Comparison of ENCODE assay signal across 19 cellular contexts in the genomic region with DNA sequence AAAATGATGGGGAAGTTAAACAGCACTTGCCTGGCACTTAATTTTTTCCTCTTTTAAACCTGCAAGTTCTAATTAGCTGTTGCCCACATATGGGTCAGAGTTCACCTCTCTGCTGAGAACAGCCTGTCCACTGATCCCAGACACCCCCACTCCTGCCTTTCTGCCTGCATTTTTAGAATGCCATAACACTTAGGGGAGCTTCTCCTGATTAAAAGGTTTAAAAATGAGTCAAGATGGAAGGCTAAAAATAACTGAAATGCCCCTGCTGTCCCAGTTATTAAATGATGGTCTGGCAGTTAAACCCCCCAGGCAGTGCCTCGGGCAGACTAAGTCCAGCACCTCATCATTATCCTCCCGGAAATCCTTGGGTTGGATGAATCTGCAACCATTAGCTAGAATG.
DNase-seq lines count a peak whose midpoint lies in the region; TF ChIP-seq lines count a peak whose summit lies in the region.
"Had no signal": no experiment of that assay in that cellular context is flagged by ENCODE, and none has a peak within 500 bp of the region (broad histone marks: within the 10 kb centered on the region; RNA-seq: fewer than 3 reads in every experiment).

No MANE protein-coding gene starts in this region.

- H3K14ac ChIP-seq in trophoblast cell (ENCODE audit: low read length): no peak overlapping the region

- no peak for TF ChIP-seq POLR2A in vagina (IDR thresholded peaks at IDR 0.05)

- H4K12ac ChIP-seq in trophoblast cell (ENCODE audit: low read depth, low read length): no peak overlapping the region

- no peaks in the 10 kb centered on the region for H3K79me2 ChIP-seq in trophoblast cell (ENCODE audit: control insufficient read depth, insufficient read depth, low read length, poor library complexity)

- no peak overlapping the region for H4K91ac ChIP-seq in trophoblast cell (ENCODE audit: low read depth, low read length)

- intact Hi-C loops in dorsolateral prefrontal cortex (cut with DNase I) (no loop called here), vagina (cut with DNase I) (no loop called here)

- DNase-seq in ELF-1 (ENCODE audit: low read depth, low spot score): peak; percentile 6
- peak; percentile 4 to 6 for DNase-seq in SJCRH30
- peak; percentile 71 for DNase-seq in kidney glomerular epithelial cell (lab: John Stamatoyannopoulos, UW)
- no peak for DNase-seq in trophoblast cell
- no peak for DNase-seq in type B pancreatic cell (ENCODE audit: extremely low spot score, unreplicated experiment)
- DNase-seq in dorsolateral prefrontal cortex: no peak
- no peak for DNase-seq in vagina (ENCODE audit: extremely low spot score in 2 of 2)
- DNase-seq: DMS79, GM23248, HCEC 1CT, Kasumi-1, MM.1S, NCI-H1092, NCI-H1436 treated with DMSO at 0.1 percent for 48 hours, NCI-H2081 treated with DMSO at 0.1 percent for 48 hours, NCI-H510A, NCI-H774, SHP77 treated with DMSO at 0.1 percent for 48 hours had no signal

- no CpG with 5 or more reads among the region's 2 CpGs for WGBS in trophoblast cell (ENCODE audit: extremely low coverage, insufficient coverage, insufficient read length)

- no peak overlapping the region for H3K27ac Mint-ChIP-seq in type B pancreatic cell

- H3K4me1 ChIP-seq in SJCRH30: 0 out of 2 replicates have a peak, but pooled peaks cover 3% of the 10 kb centered on the region
- peaks cover 3 to 6% of the 10 kb centered on the region in 2 experiments for H3K4me1 ChIP-seq in trophoblast cell (ENCODE audit: control insufficient read depth in 1 of 2, insufficient read depth in 2 of 2, low read length in 2 of 2)
- H3K4me1 ChIP-seq in vagina: no peaks in the 10 kb centered on the region

- H2BK5ac ChIP-seq in trophoblast cell (ENCODE audit: low read depth, low read length, poor library complexity): no peak overlapping the region

- H3K36me3 ChIP-seq in SJCRH30: no peaks in the 10 kb centered on the region
- no peaks in the 10 kb centered on the region for H3K36me3 ChIP-seq in trophoblast cell (ENCODE audit: control insufficient read depth in 1 of 2, insufficient read depth in 2 of 2, low read length in 2 of 2)
- no peaks in the 10 kb centered on the region for H3K36me3 ChIP-seq in vagina

- no peak overlapping the region for H2AK5ac ChIP-seq in trophoblast cell (ENCODE audit: low read length)

- H3K4me3 Mint-ChIP-seq in type B pancreatic cell: no peak overlapping the region
- H3K4me3 Mint-ChIP-seq: CD14-positive monocyte had no signal

- H3K4me1 Mint-ChIP-seq in type B pancreatic cell (ENCODE audit: unreplicated experiment): no peaks in the 10 kb centered on the region
- H3K4me1 Mint-ChIP-seq: CD14-positive monocyte had no signal

- H3K27ac ChIP-seq in SJCRH30: no peak overlapping the region
- peak overlapping the region; percentile 28 for H3K27ac ChIP-seq in trophoblast cell (ENCODE audit: low read depth, low read length)
- H3K27ac ChIP-seq in dorsolateral prefrontal cortex: no peak overlapping the region
- H3K27ac ChIP-seq in vagina: no peak overlapping the region
- H3K27ac ChIP-seq: GM23248 had no signal

- no peak overlapping the region for H3K9ac ChIP-seq in trophoblast cell (ENCODE audit: low read length)
- H3K9ac ChIP-seq: GM23248 had no signal

- no peak overlapping the region for H3K18ac ChIP-seq in trophoblast cell (ENCODE audit: low read length)

- peaks cover 3% of the 10 kb centered on the region for H3K79me1 ChIP-seq in trophoblast cell (ENCODE audit: low read length)

- no peak overlapping the region for H2BK120ac ChIP-seq in trophoblast cell (ENCODE audit: insufficient read depth, low read length, poor library complexity)

- peaks cover 3% of the 10 kb centered on the region for H3K36me3 Mint-ChIP-seq in type B pancreatic cell
- H3K36me3 Mint-ChIP-seq: CD14-positive monocyte had no signal

- no peak overlapping the region for H3K4ac ChIP-seq in trophoblast cell (ENCODE audit: low read depth, low read length)

- H2AFZ ChIP-seq in trophoblast cell (ENCODE audit: insufficient read depth, low read length, poor library complexity): no peak overlapping the region
- H2AFZ ChIP-seq: GM23248 had no signal

- no peak overlapping the region for H2BK12ac ChIP-seq in trophoblast cell (ENCODE audit: low read length)

- H3K23ac ChIP-seq in trophoblast cell (ENCODE audit: low read length): no peak overlapping the region

- H3K27me3 ChIP-seq in SJCRH30: no peaks in the 10 kb centered on the region
- no peaks in the 10 kb centered on the region for H3K27me3 ChIP-seq in trophoblast cell (ENCODE audit: insufficient read depth, low read length)
- peaks cover 0 to 4% (median 0%) of the 10 kb centered on the region in 45 donors for H3K27me3 ChIP-seq in dorsolateral prefrontal cortex
- no peaks in the 10 kb centered on the region for H3K27me3 ChIP-seq in vagina

- H3K9me3 ChIP-seq in SJCRH30 (replicated peaks) (no peaks in the 10 kb centered on the region), trophoblast cell (ENCODE audit: insufficient read depth, low read depth, low read length) (no peaks in the 10 kb centered on the region), vagina (no peaks in the 10 kb centered on the region)

- H3K9me3 Mint-ChIP-seq in type B pancreatic cell: peaks cover 8% of the 10 kb centered on the region

- H4K8ac ChIP-seq in trophoblast cell (ENCODE audit: low read depth, low read length): no peak overlapping the region

- H3K4me2 ChIP-seq in trophoblast cell (ENCODE audit: low read length): no peak overlapping the region

- H3K4me3 ChIP-seq in SJCRH30: no peak overlapping the region
- H3K4me3 ChIP-seq in trophoblast cell (ENCODE audit: low read depth, low read length): no peak overlapping the region
- H3K4me3 ChIP-seq in dorsolateral prefrontal cortex: no peak overlapping the region
- H3K4me3 ChIP-seq in vagina: no peak overlapping the region
- H3K4me3 ChIP-seq: GM23248 had no signal

- TF ChIP-seq CTCF in type B pancreatic cell (conservative IDR thresholded peaks at IDR 0.05) (no peak), dorsolateral prefrontal cortex (IDR thresholded peaks at IDR 0.05 in 54 of 56, conservative IDR thresholded peaks at IDR 0.05 in 2 of 56; ENCODE audit: low read depth in 1 of 56, partially characterized antibody in 56 of 56) (no peak), vagina (IDR thresholded peaks at IDR 0.05) (no peak)

- H3K27me3 Mint-ChIP-seq in type B pancreatic cell: no peaks in the 10 kb centered on the region

Comparison
In these comparisons a context has a peak if more than half of its experiments do, and no peak if none do; other contexts are left out.
1. DNase-seq: peak in ELF-1 (single experiment), SJCRH30 (2 of 2) and kidney glomerular epithelial cell (single experiment); none in trophoblast cell (0 of 2), type B pancreatic cell (single experiment), dorsolateral prefrontal cortex (0 of 10) and vagina (0 of 2).